Comparison of ENCODE assay signal across 2 cellular contexts in genomic region chr7:48042216-48042615, GRCh38.
TF ChIP-seq lines count a peak whose summit lies in the region.

No MANE protein-coding gene starts in this region.

TF ChIP-seq in SK-N-SH, 30 proteins besides CTCF, POLR2A, EP300 and RAD21:
- TF ChIP-seq POLR2AphosphoS5 (IDR thresholded peaks at IDR 0.05; ENCODE audit: low read depth, low read length) (peak; percentile 25; the same call in 1 of the 2 replicates), FOXM1 (IDR thresholded peaks at IDR 0.05; ENCODE audit: low read depth) (no peak), JUND (IDR thresholded peaks at IDR 0.05) (peak; percentile 57; the same call in 1 of the 2 replicates), NFIC (IDR thresholded peaks at IDR 0.05; ENCODE audit: borderline replicate concordance) (peak; percentile 92), MAX (IDR thresholded peaks at IDR 0.05; ENCODE audit: low read depth) (peak; percentile 36), USF1 (IDR thresholded peaks at IDR 0.05; ENCODE audit: borderline replicate concordance, low read depth) (no peak), FOSL2 (IDR thresholded peaks at IDR 0.05; ENCODE audit: borderline replicate concordance, low read depth) (peak; percentile 40; the same call in 1 of the 2 replicates), REST (IDR thresholded peaks at IDR 0.05; ENCODE audit: low read depth, low read length) (no peak), RCOR1 (IDR thresholded peaks at IDR 0.05; ENCODE audit: low read length) (no peak), TEAD4 (IDR thresholded peaks at IDR 0.05; ENCODE audit: borderline replicate concordance, insufficient read depth) (peak; percentile 74; the same call in 1 of the 2 replicates), RFX5 (IDR thresholded peaks at IDR 0.05; ENCODE audit: low read length) (no peak), PBX3 (IDR thresholded peaks at IDR 0.05) (peak; percentile 60; the same call in 1 of the 2 replicates), SMC3 (IDR thresholded peaks at IDR 0.05; ENCODE audit: low read depth, low read length) (no peak), TCF12 (IDR thresholded peaks at IDR 0.05) (peak; percentile 81), RXRA (IDR thresholded peaks at IDR 0.05; ENCODE audit: borderline replicate concordance, low read depth) (no peak)
TF ChIP-seq in SK-N-SH: peak in this region for 8.

TF ChIP-seq in endothelial cell of umbilical vein, 7 proteins besides CTCF, POLR2A, EP300 and RAD21:
- TF ChIP-seq GATA2 (IDR thresholded peaks at IDR 0.05; ENCODE audit: insufficient read depth, insufficient read length, low read depth, low read length) (peak; percentile 57), POLR2AphosphoS5 (IDR thresholded peaks at IDR 0.05; ENCODE audit: insufficient read depth, low read depth, low read length) (no peak), JUN (IDR thresholded peaks at IDR 0.05; ENCODE audit: borderline replicate concordance, insufficient read depth, insufficient read length, low read depth) (peak; percentile 34)
TF ChIP-seq in endothelial cell of umbilical vein: peak in this region for 2.
